ENCODE assay signal across 12 cellular contexts in genomic region chr3:8972614-8973013, GRCh38.
DNase-seq lines count a peak whose midpoint lies in the region; ATAC-seq and TF ChIP-seq lines count a peak whose summit lies in the region.
"Had no signal": no experiment of that assay in that cellular context is flagged by ENCODE, and none has a peak within 500 bp of the region (broad histone marks: within the 10 kb centered on the region; RNA-seq: fewer than 3 reads in every experiment).

No MANE protein-coding gene starts in this region.

- peaks cover 11% of the 10 kb centered on the region for H3K4me1 Mint-ChIP-seq in nephron progenitor cell
- H3K4me1 Mint-ChIP-seq: nephron had no signal

- H3K4me3 Mint-ChIP-seq in nephron progenitor cell, result no peak overlapping the region
- H3K4me3 Mint-ChIP-seq: nephron had no signal

- H3K36me3 Mint-ChIP-seq in nephron progenitor cell (ENCODE audit: low read depth), result no peaks in the 10 kb centered on the region

- ATAC-seq in HG02759 (IDR thresholded peaks at IDR 0.05; ENCODE audit: unreplicated experiment) (peak; percentile 57), SK-N-SH treated with all-trans-retinoic acid at 6 μM for 48 hours (peak; percentile 41; the same call in 2 of the 3 replicates), GM21737 (IDR thresholded peaks at IDR 0.05; ENCODE audit: unreplicated experiment) (no peak), HG03139 (IDR thresholded peaks at IDR 0.05; ENCODE audit: unreplicated experiment) (no peak)

- no peak overlapping the region for H3K27ac Mint-ChIP-seq in nephron progenitor cell
- H3K27ac Mint-ChIP-seq: nephron had no signal

- no peak for TF ChIP-seq CTCF in nephron progenitor cell (IDR thresholded peaks at IDR 0.05)

- peak; percentile 38 for DNase-seq in DMS 273 (lab: John Stamatoyannopoulos, UW; ENCODE audit: unreplicated experiment)
- no peak for DNase-seq in DMS 273 treated with DMSO at 0.1 percent for 48 hours (lab: John Stamatoyannopoulos, UW)
- peak; percentile 10 for DNase-seq in glomerular visceral epithelial cell (ENCODE audit: extremely low spot score)
- DNase-seq in nephron progenitor cell, result no peak
- DNase-seq: activated CD4-positive, alpha-beta T cell treated with anti-CD3 and anti-CD28 coated beads for 4 hours; heart right ventricle; upper lobe of left lung had no signal

- peaks cover 52% of the 10 kb centered on the region for H3K27me3 Mint-ChIP-seq in nephron progenitor cell (ENCODE audit: low read depth, poor library complexity)

- H3K9me3 Mint-ChIP-seq in nephron progenitor cell, result no peaks in the 10 kb centered on the region
- H3K9me3 Mint-ChIP-seq: nephron had no signal

TF ChIP-seq in SK-N-SH treated with all-trans-retinoic acid at 6 μM for 48 hours, 23 proteins besides CTCF, POLR2A, EP300 and RAD21:
- TF ChIP-seq ZFP30 (CRISPR knock-in tag; IDR thresholded peaks at IDR 0.05) (no peak), TCF4 (CRISPR knock-in tag; IDR thresholded peaks at IDR 0.05; ENCODE audit: borderline replicate concordance) (no peak), CREB5 (CRISPR knock-in tag; IDR thresholded peaks at IDR 0.05; ENCODE audit: low read depth) (no peak), ZFP3 (CRISPR knock-in tag; IDR thresholded peaks at IDR 0.05) (no peak), ZNF70 (CRISPR knock-in tag; IDR thresholded peaks at IDR 0.05) (no peak), POU6F1 (CRISPR knock-in tag; IDR thresholded peaks at IDR 0.05; ENCODE audit: borderline replicate concordance, low read depth) (no peak), OSR1 (CRISPR knock-in tag; IDR thresholded peaks at IDR 0.05) (no peak), ZNF8 (CRISPR knock-in tag; IDR thresholded peaks at IDR 0.05) (no peak)

Comparison
In these comparisons a context has a peak if more than half of its experiments do, and no peak if none do; other contexts are left out.
1. DNase-seq: peak in DMS 273 (single experiment) and glomerular visceral epithelial cell (single experiment); none in DMS 273 treated with DMSO at 0.1 percent for 48 hours (single experiment) and nephron progenitor cell (single experiment).
2. ATAC-seq: peak in HG02759 (single experiment) and SK-N-SH treated with all-trans-retinoic acid at 6 μM for 48 hours (single experiment); none in GM21737 (single experiment) and HG03139 (single experiment).